ENCODE assay signal across 8 cellular contexts in the genomic region with DNA sequence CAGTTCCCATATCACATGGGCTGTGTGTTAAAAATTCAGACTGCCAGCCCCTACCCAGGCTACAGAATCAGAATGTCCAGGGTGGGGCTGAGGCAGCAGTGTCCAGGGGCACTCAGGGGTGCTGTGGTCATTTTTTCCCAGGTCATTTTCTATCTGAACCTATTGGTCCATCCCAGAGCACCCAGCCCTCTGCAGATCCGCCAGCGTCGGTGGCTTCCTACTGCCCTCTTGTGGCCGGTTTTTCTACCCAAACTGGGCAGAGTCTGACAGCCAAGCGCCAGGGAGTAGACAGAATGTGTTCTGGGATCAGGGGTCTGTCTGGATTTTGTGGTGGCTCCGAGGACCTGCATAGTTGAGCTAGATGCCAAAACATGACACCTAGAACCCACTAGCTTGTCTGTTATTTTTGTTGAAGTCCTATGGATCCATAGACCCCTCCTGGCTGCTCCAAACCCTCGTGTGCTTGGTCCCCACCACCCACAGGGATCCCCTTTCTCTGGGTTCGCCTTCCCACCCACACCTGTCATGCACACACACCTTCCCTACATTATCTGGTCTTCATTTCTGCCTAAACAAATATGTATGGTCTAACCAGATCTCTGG. TPM values are rescaled to one million over a fixed set of nuclear protein-coding genes. Genes with fewer than 3 reads are reported as not detected.
DNase-seq lines count a peak whose midpoint lies in the region; ATAC-seq and TF ChIP-seq lines count a peak whose summit lies in the region.

No MANE protein-coding gene starts in this region.

- peaks cover 3% of the 10 kb centered on the region for H3K27me3 Mint-ChIP-seq in activated T-cell treated with anti-CD3 and anti-CD28 coated beads, Interleukin-2, amount 50 U/mL, for 24 hours
- peaks cover 12% of the 10 kb centered on the region for H3K27me3 Mint-ChIP-seq in neural crest cell (ENCODE audit: low read depth)
- peaks cover 4% of the 10 kb centered on the region for H3K27me3 Mint-ChIP-seq in stimulated activated naive CD8-positive, alpha-beta T cell treated with anti-CD3 and anti-CD28 coated beads, Interleukin-15, amount 100 ng/mL, for 72 hours

- peak; percentile 89 for TF ChIP-seq CTCF in GM06990 (IDR thresholded peaks at IDR 0.05; ENCODE audit: insufficient read depth, low read length, poor library complexity, severe bottlenecking)
- TF ChIP-seq CTCF in fibroblast of lung (conservative IDR thresholded peaks at IDR 0.05 in 1 of 2, IDR thresholded peaks at IDR 0.05 in 1 of 2; ENCODE audit: low read depth in 1 of 2, low read length in 2 of 2) = peak; percentile 77 to 83
- peak; percentile 79 for TF ChIP-seq CTCF in neural crest cell (conservative IDR thresholded peaks at IDR 0.05)

- H3K4me2 ChIP-seq in fibroblast of lung (ENCODE audit: extremely low read depth, insufficient read depth, low read length) = no peak overlapping the region

- no peak overlapping the region for H3K9ac ChIP-seq in fibroblast of lung (ENCODE audit: insufficient read depth, low read length)

- H3K27me3 ChIP-seq in GM06990 (replicated peaks; ENCODE audit: control insufficient read depth, insufficient read depth, low read length) = no peaks in the 10 kb centered on the region
- no peaks in the 10 kb centered on the region for H3K27me3 ChIP-seq in fibroblast of lung (ENCODE audit: control insufficient read depth, insufficient read depth, low read length)

- H3K27ac ChIP-seq in fibroblast of lung (ENCODE audit: insufficient read depth, low read length) = no peak overlapping the region

- peak; percentile 85 for ATAC-seq in stimulated activated naive CD8-positive, alpha-beta T cell treated with anti-CD3 and anti-CD28 coated beads, Interleukin-15, amount 100 ng/mL, for 72 hours
- ATAC-seq in GM19455 (IDR thresholded peaks at IDR 0.05; ENCODE audit: unreplicated experiment) = no peak

- H3K4me3 ChIP-seq in GM06990 (replicated peaks; ENCODE audit: low read depth, low read length) = no peak overlapping the region
- no peak overlapping the region for H3K4me3 ChIP-seq in fibroblast of lung (replicated peaks in 1 of 4; ENCODE audit: control extremely low read depth in 1 of 4, insufficient read depth in 1 of 4, low read depth in 3 of 4, low read length in 4 of 4)

- H3K79me2 ChIP-seq in fibroblast of lung (ENCODE audit: control insufficient read depth, insufficient read depth, low read length) = no peaks in the 10 kb centered on the region

- peaks cover 4% of the 10 kb centered on the region for H3K9me3 Mint-ChIP-seq in activated T-cell treated with anti-CD3 and anti-CD28 coated beads, Interleukin-2, amount 50 U/mL, for 24 hours
- H3K9me3 Mint-ChIP-seq in neural crest cell = no peaks in the 10 kb centered on the region
- H3K9me3 Mint-ChIP-seq in stimulated activated naive CD8-positive, alpha-beta T cell treated with anti-CD3 and anti-CD28 coated beads, Interleukin-15, amount 100 ng/mL, for 72 hours = no peaks in the 10 kb centered on the region

- no peaks in the 10 kb centered on the region for H3K36me3 ChIP-seq in GM06990 (ENCODE audit: control insufficient read depth, insufficient read depth, low read length)
- H3K36me3 ChIP-seq in fibroblast of lung (ENCODE audit: control insufficient read depth, insufficient read depth, low read length) = no peaks in the 10 kb centered on the region

- H3K4me1 Mint-ChIP-seq in activated T-cell treated with anti-CD3 and anti-CD28 coated beads, Interleukin-2, amount 50 U/mL, for 24 hours (ENCODE audit: low read depth) = peaks cover 51% of the 10 kb centered on the region
- peaks cover 5% of the 10 kb centered on the region for H3K4me1 Mint-ChIP-seq in neural crest cell
- H3K4me1 Mint-ChIP-seq in stimulated activated naive CD8-positive, alpha-beta T cell treated with anti-CD3 and anti-CD28 coated beads, Interleukin-15, amount 100 ng/mL, for 72 hours = peaks cover 37% of the 10 kb centered on the region

- DNase-seq in GM06990 (ENCODE audit: extremely low read depth, insufficient read length) (peak; percentile 50), HS-5 (ENCODE audit: low read depth) (peak; percentile 26), OCI-M2 (lab: John Stamatoyannopoulos, UW; ENCODE audit: unreplicated experiment) (peak; percentile 41), fibroblast of lung (ENCODE audit: low read depth in 2 of 2) (peak; percentile 54 to 66), neural crest cell (ENCODE audit: low read depth, low spot score) (peak; percentile 77)
- peak; percentile 77 for DNase-seq in activated T-cell treated with anti-CD3 and anti-CD28 coated beads, Interleukin-2, amount 50 U/mL, for 24 hours
- DNase-seq in stimulated activated naive CD8-positive, alpha-beta T cell treated with anti-CD3 and anti-CD28 coated beads, Interleukin-15, amount 100 ng/mL, for 72 hours = peak; percentile 59 to 63

- H3K36me3 Mint-ChIP-seq in activated T-cell treated with anti-CD3 and anti-CD28 coated beads, Interleukin-2, amount 50 U/mL, for 24 hours (ENCODE audit: low read depth) = no peaks in the 10 kb centered on the region
- no peaks in the 10 kb centered on the region for H3K36me3 Mint-ChIP-seq in neural crest cell (ENCODE audit: low read depth)

- H2AFZ ChIP-seq in fibroblast of lung (ENCODE audit: low read length) = no peak overlapping the region

- H3K4me1 ChIP-seq in fibroblast of lung (ENCODE audit: control insufficient read depth, extremely low read depth, insufficient read depth, low read length) = no peaks in the 10 kb centered on the region

- H3K27ac Mint-ChIP-seq in activated T-cell treated with anti-CD3 and anti-CD28 coated beads, Interleukin-2, amount 50 U/mL, for 24 hours = no peak overlapping the region
- no peak overlapping the region for H3K27ac Mint-ChIP-seq in neural crest cell (ENCODE audit: unreplicated experiment)
- H3K27ac Mint-ChIP-seq in stimulated activated naive CD8-positive, alpha-beta T cell treated with anti-CD3 and anti-CD28 coated beads, Interleukin-15, amount 100 ng/mL, for 72 hours = peak overlapping the region in 1 of 2 donors; percentile 51

- H3K4me3 Mint-ChIP-seq in activated T-cell treated with anti-CD3 and anti-CD28 coated beads, Interleukin-2, amount 50 U/mL, for 24 hours = no peak overlapping the region
- H3K4me3 Mint-ChIP-seq in neural crest cell = no peak overlapping the region
- no peak overlapping the region for H3K4me3 Mint-ChIP-seq in stimulated activated naive CD8-positive, alpha-beta T cell treated with anti-CD3 and anti-CD28 coated beads, Interleukin-15, amount 100 ng/mL, for 72 hours

- H3K9me3 ChIP-seq in fibroblast of lung (ENCODE audit: control insufficient read depth, insufficient read depth, low read depth, low read length) = no peaks in the 10 kb centered on the region

- H4K20me1 ChIP-seq in fibroblast of lung (ENCODE audit: control insufficient read depth, extremely low read depth, insufficient read depth, low read length) = no peaks in the 10 kb centered on the region

RNA-seq across cellular contexts. Expression of gene RMDN2, which starts 34.1 kb away (rescaled TPM):
- total RNA-seq in fibroblast of lung = 5.1 and 5.4 TPM in 2 replicates
- polyA plus RNA-seq in fibroblast of lung = 4.9 and 9.2 TPM in 2 replicates
- 2.9 and 5.9 TPM in 2 replicates for polyA plus RNA-seq in fibroblast of lung (2012)
- polyA minus RNA-seq in fibroblast of lung (ENCODE audit: low replicate concordance) = not detected in 2 replicates
- total RNA-seq in neural crest cell = 2.9 and 4.1 TPM in 2 replicates

Comparison
In these comparisons a context has a peak if more than half of its experiments do, and no peak if none do; other contexts are left out.
1. DNase-seq: peak in every context shown above with its lines; median percentile 77 in activated T-cell treated with anti-CD3 and anti-CD28 coated beads, Interleukin-2, amount 50 U/mL, for 24 hours; 77 in neural crest cell; 61 in stimulated activated naive CD8-positive, alpha-beta T cell treated with anti-CD3 and anti-CD28 coated beads, Interleukin-15, amount 100 ng/mL, for 72 hours; 60 in fibroblast of lung; 50 in GM06990; 41 in OCI-M2; 26 in HS-5.